Comparison of ENCODE assay signal across 26 cellular contexts in the genomic region with DNA sequence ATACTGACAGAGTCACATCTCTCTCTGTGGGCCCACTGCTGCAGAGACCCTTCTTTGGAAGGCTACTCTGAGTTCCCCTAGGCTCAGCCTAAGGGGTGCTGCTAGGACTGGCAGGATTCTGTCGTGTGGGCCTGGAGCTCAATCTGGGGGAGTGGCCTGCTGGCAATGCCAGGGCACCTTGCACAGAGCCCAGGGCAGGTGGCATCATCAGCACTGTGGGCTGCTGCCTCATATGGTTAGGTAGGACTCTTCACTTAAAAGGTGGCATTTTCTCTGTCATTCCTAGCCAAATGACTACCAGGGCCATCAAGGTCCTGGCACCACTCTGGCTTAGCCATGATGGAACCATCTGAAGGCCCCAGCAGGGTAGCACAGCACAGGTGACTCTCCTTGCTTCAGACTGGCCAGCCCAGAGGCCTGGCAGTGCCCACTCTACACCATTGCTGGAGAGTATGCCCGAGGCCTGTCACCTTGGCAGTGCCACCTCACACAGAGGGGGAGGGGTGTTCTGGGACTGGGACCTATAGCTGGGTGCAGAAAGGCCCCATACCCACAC. TPM values are rescaled to one million over a fixed set of nuclear protein-coding genes. Genes with fewer than 3 reads are reported as not detected.
"Had no signal": no experiment of that assay in that cellular context is flagged by ENCODE, and none has a peak within 500 bp of the region (broad histone marks: within the 10 kb centered on the region; RNA-seq: fewer than 3 reads in every experiment).

No MANE protein-coding gene starts in this region.

- DNase-seq: activated CD4-positive, alpha-beta memory T cell treated with anti-CD3 and anti-CD28 coated beads for 36 hours; activated CD4-positive, alpha-beta T cell treated with anti-CD3 and anti-CD28 coated beads for 48 hours; activated gamma-delta T cell treated with Interleukin-2 at 50 U/mL for 16 hours; activated naive CD4-positive, alpha-beta T cell treated with anti-CD3 and anti-CD28 coated beads, Interleukin-2, amount 50 U/mL, for 16 hours; activated T-cell treated with anti-CD3 and anti-CD28 coated beads, Interleukin-2, amount 50 U/mL, for 4 hours; amniotic stem cell; brain microvascular endothelial cell; foreskin melanocyte; left cardiac atrium; mesendoderm; stimulated activated CD4-positive, alpha-beta T cell treated with anti-CD3 and anti-CD28 coated beads, Interleukin-4, amount 100 ng/mL, for 1 hour; T-helper 9 cell; trophoblast cell; WERI-Rb-1 had no signal

- H3K27ac ChIP-seq: brain microvascular endothelial cell, neutrophil, pancreas, thoracic aorta, vagina, WERI-Rb-1 had no signal

- H3K9me3 ChIP-seq: esophagus muscularis mucosa, neutrophil, pancreas, thoracic aorta, vagina had no signal

- H3K4me3 ChIP-seq: esophagus muscularis mucosa, lung, pancreas, thoracic aorta, vagina had no signal

- H3K36me3 ChIP-seq: brain microvascular endothelial cell, esophagus muscularis mucosa, neutrophil, pancreas, thoracic aorta, vagina had no signal

- FAIRE-seq: astrocyte, islet of Langerhans, pancreas had no signal

- H3K27me3 ChIP-seq: brain microvascular endothelial cell, esophagus muscularis mucosa, pancreas, vagina had no signal

RNA-seq across cellular contexts. Expression of a gene that starts 21.9 kb away (rescaled TPM):
- total RNA-seq: activated T-helper 17 cell treated with anti-CD3 and anti-CD28 coated beads, Interleukin-2, amount 50 U/mL, for 72 hours; chondrocyte; glomerular endothelial cell; left cardiac atrium; thoracic aorta had no signal

RNA-seq across cellular contexts. Expression of a gene that starts 44.4 kb away (rescaled TPM):
- total RNA-seq: glomerular endothelial cell, pulmonary artery endothelial cell, thoracic aorta, vagina had no signal
